ENCODE assay signal across 24 cellular contexts in genomic region chr2:168120730-168121129, GRCh38.
DNase-seq lines count a peak whose midpoint lies in the region; ATAC-seq and TF ChIP-seq lines count a peak whose summit lies in the region.
"Had no signal": no experiment of that assay in that cellular context is flagged by ENCODE, and none has a peak within 500 bp of the region (broad histone marks: within the 10 kb centered on the region; RNA-seq: fewer than 3 reads in every experiment).

No MANE protein-coding gene starts in this region.

- H3K4me1 ChIP-seq in HEK293 (ENCODE audit: control insufficient read depth, insufficient read depth, low read length) (no peaks in the 10 kb centered on the region), gastroesophageal sphincter (peaks cover 0 to 10% (median 4%) of the 10 kb centered on the region in 3 donors)
- H3K4me1 ChIP-seq: A549, foreskin keratinocyte, right lobe of liver had no signal

- H3K27me3 Mint-ChIP-seq in mesothelial cell of epicardium (ENCODE audit: low read depth) = no peaks in the 10 kb centered on the region
- H3K27me3 Mint-ChIP-seq: activated CD8-positive, alpha-beta memory T cell treated with anti-CD3 and anti-CD28 coated beads, Interleukin-2, amount 10 ng/mL, durations not matched to agents 7 days and 5 days; activated naive CD8-positive, alpha-beta T cell; central memory CD8-positive, alpha-beta T cell; T-cell had no signal

- H3K4me1 Mint-ChIP-seq in mesothelial cell of epicardium = no peaks in the 10 kb centered on the region
- H3K4me1 Mint-ChIP-seq: central memory CD8-positive, alpha-beta T cell; T-cell had no signal

- CTCF ChIA-PET in HEK293 (lab: Yijun Ruan, JAX) = interaction anchor here (1.1 to 4.0 kb wide), 10 partner anchors 10 to 926 kb away, joined by 3 to 27 read pairs (median 8); no protein-coding TSS in a partner anchor

- ATAC-seq in gastroesophageal sphincter = no peak
- ATAC-seq in HG03457 (IDR thresholded peaks at IDR 0.05; ENCODE audit: unreplicated experiment) = no peak
- ATAC-seq: activated CD8-positive, alpha-beta memory T cell treated with anti-CD3 and anti-CD28 coated beads, Interleukin-2, amount 10 ng/mL, durations not matched to agents 7 days and 5 days; foreskin keratinocyte; right lobe of liver; T-cell had no signal

- TF ChIP-seq CTCF in HEK293 (tag by site-specific recombination; IDR thresholded peaks at IDR 0.05) (no peak), foreskin fibroblast (IDR thresholded peaks at IDR 0.05; ENCODE audit: low read depth, low read length) (no peak), gastroesophageal sphincter (IDR thresholded peaks at IDR 0.05) (no peak), mesothelial cell of epicardium (IDR thresholded peaks at IDR 0.05; ENCODE audit: unreplicated experiment) (no peak)

- H3K27ac ChIP-seq in HEK293 (ENCODE audit: extremely low read depth, low read depth, low read length) (no peak overlapping the region), gastroesophageal sphincter (no peak overlapping the region)
- H3K27ac ChIP-seq: A549, epithelial cell of prostate, foreskin keratinocyte, HL-60, right lobe of liver, upper lobe of left lung had no signal

- POLR2A ChIA-PET in HEK293 (lab: Yijun Ruan, JAX) = no interaction called here

- no peak for TF ChIP-seq POLR2A in gastroesophageal sphincter (IDR thresholded peaks at IDR 0.05)

- H3K9me3 ChIP-seq in HEK293 (ENCODE audit: control insufficient read depth, insufficient read depth, low read depth, low read length) (no peaks in the 10 kb centered on the region), gastroesophageal sphincter (no peaks in the 10 kb centered on the region)
- H3K9me3 ChIP-seq: A549, right lobe of liver, upper lobe of left lung had no signal

- H3K36me3 ChIP-seq in HEK293 (ENCODE audit: control insufficient read depth in 2 of 2, insufficient read depth in 1 of 2, low read length in 2 of 2) (peaks cover 5 to 22% of the 10 kb centered on the region in 2 experiments), gastroesophageal sphincter (peaks cover 0 to 47% of the 10 kb centered on the region in 2 donors)
- H3K36me3 ChIP-seq: right lobe of liver had no signal

- H3K36me3 Mint-ChIP-seq in mesothelial cell of epicardium = peaks cover 10% of the 10 kb centered on the region

- WGBS in gastroesophageal sphincter (ENCODE audit: low coverage in 1 of 2), 2 donors = 54 to 82% methylated on average over 3 of the region's 3 CpGs

- H3K4me3 Mint-ChIP-seq in mesothelial cell of epicardium = no peak overlapping the region
- H3K4me3 Mint-ChIP-seq: activated CD8-positive, alpha-beta memory T cell treated with anti-CD3 and anti-CD28 coated beads, Interleukin-2, amount 10 ng/mL, durations not matched to agents 7 days and 5 days; activated naive CD8-positive, alpha-beta T cell; central memory CD8-positive, alpha-beta T cell; T-cell had no signal

- DNase-seq in NCI-H2227 (lab: John Stamatoyannopoulos, UW; ENCODE audit: unreplicated experiment) (peak; percentile 19), NCI-H2227 treated with DMSO at 0.1 percent for 48 hours (lab: John Stamatoyannopoulos, UW) (no peak), NCI-H345 treated with DMSO at 0.1 percent for 48 hours (lab: John Stamatoyannopoulos, UW; ENCODE audit: unreplicated experiment) (peak; percentile 65), foreskin fibroblast (peak; percentile 14 to 57), mesothelial cell of epicardium (ENCODE audit: low spot score in 2 of 2, unreplicated experiment in 2 of 2) (no peak)
- DNase-seq: activated CD4-positive, alpha-beta T cell treated with anti-CD3 and anti-CD28 coated beads for 4 hours; activated CD8-positive, alpha-beta memory T cell treated with anti-CD3 and anti-CD28 coated beads, Interleukin-2, amount 10 ng/mL, durations not matched to agents 7 days and 5 days; Calu3; foreskin keratinocyte; hippocampal formation; NCI-H1436; NCI-H446 treated with DMSO at 0.1 percent for 48 hours; posterior cingulate gyrus; right lobe of liver; T-cell; upper lobe of left lung had no signal

- H3K27ac Mint-ChIP-seq in mesothelial cell of epicardium = no peak overlapping the region
- H3K27ac Mint-ChIP-seq: activated CD8-positive, alpha-beta memory T cell treated with anti-CD3 and anti-CD28 coated beads, Interleukin-2, amount 10 ng/mL, durations not matched to agents 7 days and 5 days; activated naive CD8-positive, alpha-beta T cell; T-cell had no signal

- no peaks in the 10 kb centered on the region for H3K27me3 ChIP-seq in gastroesophageal sphincter
- H3K27me3 ChIP-seq: foreskin keratinocyte, right lobe of liver, upper lobe of left lung had no signal

- TF ChIP-seq EP300 in gastroesophageal sphincter (IDR thresholded peaks at IDR 0.05) = no peak

- H3K4me3 ChIP-seq in HEK293 (ENCODE audit: low read depth, low read length) (no peak overlapping the region), foreskin fibroblast (ENCODE audit: low read depth in 1 of 2, low read length in 2 of 2) (no peak overlapping the region), gastroesophageal sphincter (no peak overlapping the region)
- H3K4me3 ChIP-seq: A549, right lobe of liver, upper lobe of left lung had no signal

- no peaks in the 10 kb centered on the region for H3K9me3 Mint-ChIP-seq in mesothelial cell of epicardium
- H3K9me3 Mint-ChIP-seq: central memory CD8-positive, alpha-beta T cell; T-cell had no signal

TF ChIP-seq in HEK293, 187 proteins besides CTCF, POLR2A, EP300 and RAD21:
- TF ChIP-seq ZNF580 (tag by site-specific recombination; IDR thresholded peaks at IDR 0.05) (no peak), ZNF214 (tag by site-specific recombination; IDR thresholded peaks at IDR 0.05; ENCODE audit: borderline replicate concordance) (no peak), TCF7L2 (IDR thresholded peaks at IDR 0.05; ENCODE audit: borderline replicate concordance, low read depth, low read length) (no peak), SCRT2 (tag by site-specific recombination; IDR thresholded peaks at IDR 0.05) (peak; percentile 56)

Comparison
In these comparisons a context has a peak if more than half of its experiments do, and no peak if none do; other contexts are left out.
1. DNase-seq: peak in NCI-H2227 (single experiment), NCI-H345 treated with DMSO at 0.1 percent for 48 hours (single experiment) and foreskin fibroblast (2 of 2); none in NCI-H2227 treated with DMSO at 0.1 percent for 48 hours (single experiment) and mesothelial cell of epicardium (0 of 2).